Comparison of ENCODE assay signal across 11 cellular contexts in genomic region chr11:73963861-73964260, GRCh38. TPM values are rescaled to one million over a fixed set of nuclear protein-coding genes. Genes with fewer than 3 reads are reported as not detected.
A peak's percentile ranks its signal among the peaks of the same experiment; 100 is the strongest.
DNase-seq lines count a peak whose midpoint lies in the region; ATAC-seq and TF ChIP-seq lines count a peak whose summit lies in the region.
"Had no signal": no experiment of that assay in that cellular context is flagged by ENCODE, and none has a peak within 500 bp of the region (broad histone marks: within the 10 kb centered on the region; RNA-seq: fewer than 3 reads in every experiment).

No MANE protein-coding gene starts in this region.

- no peak overlapping the region for H3K4me3 Mint-ChIP-seq in activated CD4-positive, alpha-beta T cell treated with anti-CD3 and anti-CD28 coated beads for 36 hours
- peak overlapping the region in 1 of 3 donors; percentile 67 for H3K4me3 Mint-ChIP-seq in T-cell
- peak overlapping the region in 5 of 10 donors; percentile 20 to 72 (median 56) for H3K4me3 Mint-ChIP-seq in naive thymus-derived CD8-positive, alpha-beta T cell

- in situ Hi-C loops in GM13977 (cut with MboI; ENCODE audit: low pct_unique_long_range_greater_than_20kb, low sequenced_read_pairs, unreplicated experiment), result loop anchor here (25.0 kb wide), 1 partner anchor 348 kb away; the partner anchor contains the start of gene P4HA3

- intact Hi-C loops in activated CD4-positive, alpha-beta T cell treated with anti-CD3 and anti-CD28 coated beads for 36 hours (cut with DNase I, micrococcal nuclease), result loop anchor here (1.0 to 10.0 kb wide), 9 partner anchors 69 to 483 kb away; no protein-coding TSS in a partner anchor

- CTCF ChIA-PET in activated CD4-positive, alpha-beta T cell treated with anti-CD3 and anti-CD28 coated beads for 36 hours (lab: Charles Lee), result interaction anchor here (0.6 to 2.1 kb wide), 20 partner anchors 8 to 230 kb away, joined by 3 to 14 read pairs (median 4); no protein-coding TSS in a partner anchor
- CTCF ChIA-PET in T-cell (lab: Charles Lee), result interaction anchor here (0.5 to 1.8 kb wide), 9 partner anchors 9 to 428 kb away, joined by 3 to 7 read pairs (median 4); no protein-coding TSS in a partner anchor

- POLR2A ChIA-PET in activated CD4-positive, alpha-beta T cell treated with anti-CD3 and anti-CD28 coated beads for 36 hours (lab: Charles Lee), result interaction anchor here (0.7 kb wide), 1 partner anchor 89 kb away, joined by 4 read pairs; no protein-coding TSS in a partner anchor
- POLR2A ChIA-PET in T-cell (lab: Charles Lee), result interaction anchor here in 1 of 2 donors (0.7 to 0.9 kb wide), 2 partner anchors 15 to 50 kb away, joined by 3 to 4 read pairs; no protein-coding TSS in a partner anchor
- POLR2A ChIA-PET in naive thymus-derived CD8-positive, alpha-beta T cell (lab: Charles Lee), result interaction anchor here (0.6 to 13.0 kb wide), 13 partner anchors 9 to 91 kb away, joined by 3 to 534 read pairs (median 5); partner anchors contain the start of genes UCP2 and UCP3

- no peak for DNase-seq in activated CD4-positive, alpha-beta T cell treated with anti-CD3 and anti-CD28 coated beads for 36 hours
- DNase-seq in activated CD4-positive, alpha-beta T cell treated with anti-CD3 and anti-CD28 coated beads, Interleukin-2, amount 50 U/mL, for 4 hours, result no peak
- DNase-seq in GM13977 (ENCODE audit: low spot score) (no peak), T-cell (no peak), NCI-H2196 (lab: John Stamatoyannopoulos, UW; ENCODE audit: unreplicated experiment) (no peak), DMS 273 (lab: John Stamatoyannopoulos, UW; ENCODE audit: unreplicated experiment) (no peak)
- no peak for DNase-seq in naive thymus-derived CD8-positive, alpha-beta T cell

- no peaks in the 10 kb centered on the region for H3K36me3 Mint-ChIP-seq in activated CD4-positive, alpha-beta T cell treated with anti-CD3 and anti-CD28 coated beads for 36 hours (ENCODE audit: low read depth)
- no peaks in the 10 kb centered on the region for H3K36me3 Mint-ChIP-seq in T-cell
- H3K36me3 Mint-ChIP-seq in naive thymus-derived CD8-positive, alpha-beta T cell, result no peaks in the 10 kb centered on the region

- H3K4me1 Mint-ChIP-seq in activated CD4-positive, alpha-beta T cell treated with anti-CD3 and anti-CD28 coated beads for 36 hours, result peaks cover 30% of the 10 kb centered on the region
- H3K4me1 Mint-ChIP-seq in T-cell, result peaks cover 24 to 38% (median 34%) of the 10 kb centered on the region in 3 donors
- H3K4me1 Mint-ChIP-seq in naive thymus-derived CD8-positive, alpha-beta T cell, result peaks cover 12 to 39% (median 31%) of the 10 kb centered on the region in 4 donors

- ATAC-seq in activated CD4-positive, alpha-beta T cell treated with anti-CD3 and anti-CD28 coated beads for 36 hours, result no peak
- ATAC-seq in T-cell (replicated peaks in 1 of 4) (peak in 1 of 4 experiments; percentile 5), HG03139 (IDR thresholded peaks at IDR 0.05; ENCODE audit: unreplicated experiment) (no peak)
- no peak for ATAC-seq in naive thymus-derived CD8-positive, alpha-beta T cell

- H3K9me3 Mint-ChIP-seq in activated CD4-positive, alpha-beta T cell treated with anti-CD3 and anti-CD28 coated beads for 36 hours (ENCODE audit: low read depth), result no peaks in the 10 kb centered on the region
- no peaks in the 10 kb centered on the region for H3K9me3 Mint-ChIP-seq in T-cell
- no peaks in the 10 kb centered on the region for H3K9me3 Mint-ChIP-seq in naive thymus-derived CD8-positive, alpha-beta T cell

- peak overlapping the region; percentile 4 for H3K27ac Mint-ChIP-seq in activated CD4-positive, alpha-beta T cell treated with anti-CD3 and anti-CD28 coated beads for 36 hours
- H3K27ac Mint-ChIP-seq in T-cell, result peak overlapping the region; percentile 62 to 82
- peak overlapping the region; percentile 7 to 95 (median 72) for H3K27ac Mint-ChIP-seq in naive thymus-derived CD8-positive, alpha-beta T cell

- H3K27me3 Mint-ChIP-seq in activated CD4-positive, alpha-beta T cell treated with anti-CD3 and anti-CD28 coated beads for 36 hours, result no peaks in the 10 kb centered on the region
- H3K27me3 Mint-ChIP-seq in T-cell, result no peaks in the 10 kb centered on the region
- no peaks in the 10 kb centered on the region for H3K27me3 Mint-ChIP-seq in naive thymus-derived CD8-positive, alpha-beta T cell

- TF ChIP-seq CTCF in GM13977 (IDR thresholded peaks at IDR 0.05; ENCODE audit: extremely low read depth, insufficient read depth, missing control alignments), result peak; percentile 19

RNA-seq across cellular contexts. Expression of gene DNAJB13, which starts 13.0 kb away (rescaled TPM):
- total RNA-seq in activated CD4-positive, alpha-beta T cell treated with anti-CD3 and anti-CD28 coated beads for 36 hours, result under 1 TPM; 0.37 to 0.57 TPM
- under 1 TPM in 3 of 5 donors, not detected in 2; 0.19 to 0.96 (median 0.30) TPM for total RNA-seq in T-cell
- total RNA-seq in naive thymus-derived CD8-positive, alpha-beta T cell, result under 1 TPM; 0.22 to 0.60 TPM
- polyA plus RNA-seq in naive thymus-derived CD8-positive, alpha-beta T cell, result under 1 TPM; 0.16 to 0.51 (median 0.46) TPM
- total RNA-seq: M059J had no signal
- polyA plus RNA-seq: liver, neural cell had no signal

RNA-seq across cellular contexts. Expression of gene UCP2, which starts 18.8 kb away (rescaled TPM):
- total RNA-seq in activated CD4-positive, alpha-beta T cell treated with anti-CD3 and anti-CD28 coated beads for 36 hours, result 100 to 1,000 TPM; 259 to 261 TPM
- 100 to 1,000 TPM; 241 to 754 (median 311) TPM for total RNA-seq in T-cell
- 100 to 1,000 TPM; 388 to 396 TPM for total RNA-seq in naive thymus-derived CD8-positive, alpha-beta T cell
- polyA plus RNA-seq in naive thymus-derived CD8-positive, alpha-beta T cell, result 1,000 to 10,000 TPM in 2 of 3 donors, 100 to 1,000 TPM in 1; 998 to 1,325 (median 1,191) TPM
- polyA plus RNA-seq: neural cell had no signal

RNA-seq across cellular contexts. Expression of gene UCP3, which starts 45.0 kb away (rescaled TPM):
- under 1 TPM; 0.69 to 0.73 TPM for total RNA-seq in activated CD4-positive, alpha-beta T cell treated with anti-CD3 and anti-CD28 coated beads for 36 hours
- 1 to 10 TPM; 5.7 to 6.8 (median 6.5) TPM for total RNA-seq in T-cell
- total RNA-seq in naive thymus-derived CD8-positive, alpha-beta T cell, result 1 to 10 TPM; 6.8 to 7.5 TPM
- under 1 TPM in 2 of 3 donors, not detected in 1; 0.50 to 0.76 TPM for polyA plus RNA-seq in naive thymus-derived CD8-positive, alpha-beta T cell

Comparison
In these comparisons a context has a peak if more than half of its experiments do, and no peak if none do; other contexts are left out.
1. H3K27ac Mint-ChIP-seq: peak in every context shown above with its lines; median percentile 72 in naive thymus-derived CD8-positive, alpha-beta T cell; 72 in T-cell; 4 in activated CD4-positive, alpha-beta T cell treated with anti-CD3 and anti-CD28 coated beads for 36 hours.